ENCODE assay signal across 19 cellular contexts in the genomic region with DNA sequence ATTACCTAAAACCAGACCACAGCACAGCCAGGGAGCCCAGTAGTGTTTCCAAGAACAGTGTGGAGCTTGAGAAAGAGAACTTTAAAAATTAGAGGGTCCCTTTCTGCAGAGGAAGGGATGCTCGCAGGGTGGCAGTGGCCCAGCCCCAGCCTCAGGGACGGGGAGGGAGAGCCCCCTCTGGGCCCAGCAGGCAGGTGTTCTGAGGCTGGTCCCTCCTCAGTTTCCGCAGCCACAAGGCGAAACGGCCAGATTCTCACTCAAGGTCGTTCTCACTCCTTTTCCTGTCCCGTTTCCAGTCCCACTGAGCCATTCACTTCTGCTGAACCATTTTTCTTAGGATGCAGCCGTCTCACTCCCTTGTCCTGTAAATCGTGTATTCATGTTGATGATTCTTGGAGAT. TPM values are rescaled to one million over a fixed set of nuclear protein-coding genes. Genes with fewer than 3 reads are reported as not detected.
DNase-seq lines count a peak whose midpoint lies in the region; ATAC-seq lines count a peak whose summit lies in the region.
"Had no signal": no experiment of that assay in that cellular context is flagged by ENCODE, and none has a peak within 500 bp of the region (broad histone marks: within the 10 kb centered on the region; RNA-seq: fewer than 3 reads in every experiment).

No MANE protein-coding gene starts in this region.

- H3K9ac ChIP-seq in BLaER1 (no peak overlapping the region), neuronal stem cell (ENCODE audit: low read depth, low read length, poor library complexity) (no peak overlapping the region)
- H3K9ac ChIP-seq in BLaER1 treated with 17β-estradiol and CSF1 and Interleukin-3, amounts not matched to agents 10 nM and 100 nM = peak overlapping the region in 5 of 11 experiments; percentile 6 to 37 (median 26); a peak in 5 of 22 replicates
- H3K9ac ChIP-seq: GM23248 had no signal

- no peak overlapping the region for H4K91ac ChIP-seq in neuronal stem cell (ENCODE audit: low read depth, low read length, poor library complexity)

- DNase-seq in neuronal stem cell (ENCODE audit: low spot score) (no peak), kidney tubule cell (ENCODE audit: low spot score) (no peak)
- DNase-seq: CD4-positive, alpha-beta T cell; CD8-positive, alpha-beta memory T cell; DMS53; DMS79 treated with DMSO at 0.1 percent for 48 hours; GF-D8; GM23248; H9 had no signal

- H3K4ac ChIP-seq in neuronal stem cell (ENCODE audit: low read length) = no peak overlapping the region

- no peak overlapping the region for H3K4me3 ChIP-seq in BLaER1
- H3K4me3 ChIP-seq in BLaER1 treated with 17β-estradiol and CSF1 and Interleukin-3, amounts not matched to agents 10 nM and 100 nM = no peak overlapping the region
- no peak overlapping the region for H3K4me3 ChIP-seq in neuronal stem cell (ENCODE audit: low read length in 2 of 2)
- H3K4me3 ChIP-seq: GM23248 had no signal

- peak overlapping the region; percentile 77 for H3K4me2 ChIP-seq in BLaER1
- peak overlapping the region in 10 of 11 experiments; percentile 42 to 96 (median 78); a peak in 20 of 22 replicates for H3K4me2 ChIP-seq in BLaER1 treated with 17β-estradiol and CSF1 and Interleukin-3, amounts not matched to agents 10 nM and 100 nM
- no peak overlapping the region for H3K4me2 ChIP-seq in neuronal stem cell (ENCODE audit: insufficient read depth, low read length, poor library complexity, severe bottlenecking)

- H3K4me1 ChIP-seq in BLaER1 = peaks cover 78% of the 10 kb centered on the region
- H3K4me1 ChIP-seq in BLaER1 treated with 17β-estradiol and CSF1 and Interleukin-3, amounts not matched to agents 10 nM and 100 nM = peaks cover 45 to 87% (median 81%) of the 10 kb centered on the region in 10 experiments
- peaks cover 0 to 21% of the 10 kb centered on the region in 2 donors for H3K4me1 ChIP-seq in neuronal stem cell (ENCODE audit: control insufficient read depth in 2 of 2, insufficient read depth in 1 of 2, low read depth in 1 of 2, low read length in 2 of 2)

- H4K20me1 ChIP-seq in BLaER1 = no peaks in the 10 kb centered on the region
- H4K20me1 ChIP-seq in BLaER1 treated with 17β-estradiol and CSF1 and Interleukin-3, amounts not matched to agents 10 nM and 100 nM = peaks cover 0 to 2% (median 0%) of the 10 kb centered on the region in 11 experiments; a peak in 1 of 22 replicates

- H3K23ac ChIP-seq in neuronal stem cell (ENCODE audit: low read depth, low read length, poor library complexity) = no peak overlapping the region

- peak overlapping the region; percentile 49 for H3K18ac ChIP-seq in neuronal stem cell (ENCODE audit: low read length)

- ATAC-seq in HG03025 (IDR thresholded peaks at IDR 0.05; ENCODE audit: low FRiP score, unreplicated experiment) = no peak
- ATAC-seq: HCT116 had no signal

- H3K36me3 ChIP-seq in BLaER1 = no peaks in the 10 kb centered on the region
- H3K36me3 ChIP-seq in BLaER1 treated with 17β-estradiol and CSF1 and Interleukin-3, amounts not matched to agents 10 nM and 100 nM = peaks cover 0 to 26% (median 0%) of the 10 kb centered on the region in 11 experiments; a peak in 8 of 22 replicates
- no peaks in the 10 kb centered on the region for H3K36me3 ChIP-seq in neuronal stem cell (replicated peaks in 1 of 2; ENCODE audit: control insufficient read depth in 2 of 2, insufficient read depth in 2 of 2, low read length in 2 of 2)

- H3K27ac ChIP-seq in BLaER1 = no peak overlapping the region
- peak overlapping the region in 6 of 11 experiments; percentile 6 to 69 (median 46); a peak in 8 of 22 replicates for H3K27ac ChIP-seq in BLaER1 treated with 17β-estradiol and CSF1 and Interleukin-3, amounts not matched to agents 10 nM and 100 nM
- H3K27ac ChIP-seq in neuronal stem cell (replicated peaks; ENCODE audit: low read length) = no peak overlapping the region
- peak overlapping the region; percentile 1 for H3K27ac ChIP-seq in temporal lobe (ENCODE audit: low read depth, low read length)
- H3K27ac ChIP-seq: GM23248 had no signal

- H3K9me3 ChIP-seq in BLaER1 (no peaks in the 10 kb centered on the region), neuronal stem cell (replicated peaks in 1 of 2; ENCODE audit: control insufficient read depth in 2 of 2, insufficient read depth in 1 of 2, low read depth in 1 of 2, low read length in 2 of 2) (no peaks in the 10 kb centered on the region)
- no peaks in the 10 kb centered on the region for H3K9me3 ChIP-seq in BLaER1 treated with 17β-estradiol and CSF1 and Interleukin-3, amounts not matched to agents 10 nM and 100 nM (replicated peaks in 1 of 11)

- H3K79me1 ChIP-seq in neuronal stem cell (ENCODE audit: low read depth, low read length) = no peaks in the 10 kb centered on the region

- no peak overlapping the region for H2BK15ac ChIP-seq in neuronal stem cell (ENCODE audit: low read length)

- H4K8ac ChIP-seq in neuronal stem cell (ENCODE audit: low read depth, low read length) = no peak overlapping the region

- WGBS in neuronal stem cell (ENCODE audit: extremely low coverage in 2 of 2, insufficient read length in 2 of 2, insufficient replicate concordance in 1 of 2), 2 donors = no CpG with 5 or more reads among the region's 9 CpGs

- H2AFZ ChIP-seq in neuronal stem cell (ENCODE audit: low read length) = no peak overlapping the region
- H2AFZ ChIP-seq: GM23248 had no signal

- H2BK5ac ChIP-seq in neuronal stem cell (ENCODE audit: low read length) = no peak overlapping the region

- H2BK120ac ChIP-seq in neuronal stem cell (ENCODE audit: low read depth, low read length) = no peak overlapping the region

- no peak overlapping the region for H3K14ac ChIP-seq in neuronal stem cell (ENCODE audit: low read length)

- H3K27me3 ChIP-seq in BLaER1 (0 out of 2 replicates have a peak, but pooled peaks cover 5% of the 10 kb centered on the region), neuronal stem cell (ENCODE audit: control insufficient read depth in 3 of 3, insufficient read depth in 3 of 3, low read depth in 1 of 3, low read length in 3 of 3) (no peaks in the 10 kb centered on the region)
- H3K27me3 ChIP-seq in BLaER1 treated with 17β-estradiol and CSF1 and Interleukin-3, amounts not matched to agents 10 nM and 100 nM = peaks cover 0 to 8% (median 3%) of the 10 kb centered on the region in 11 experiments; a peak in 5 of 22 replicates

- H2AK5ac ChIP-seq in neuronal stem cell (ENCODE audit: low read depth, low read length) = no peak overlapping the region

- H2BK12ac ChIP-seq in neuronal stem cell (ENCODE audit: low read length) = no peak overlapping the region

RNA-seq across cellular contexts. Expression of a gene that starts 20.0 kb away (rescaled TPM):
- 0.45 TPM for polyA plus RNA-seq in neuronal stem cell (2013, experiment 1 of 2)
- 0.51 TPM for polyA plus RNA-seq in neuronal stem cell (2013, experiment 2 of 2)
- 0.49 TPM for total RNA-seq in temporal lobe
- total RNA-seq: A172; A673; CD4-positive, alpha-beta T cell; CD8-positive, alpha-beta memory T cell; Daoy; GM23248; H1; H9 had no signal
- polyA plus RNA-seq: CD14-positive monocyte; CD8-positive, alpha-beta memory T cell; GM23248 had no signal

Comparison
In these comparisons a context has a peak if more than half of its experiments do, and no peak if none do; other contexts are left out.
1. H3K27ac ChIP-seq: peak in BLaER1 treated with 17β-estradiol and CSF1 and Interleukin-3, amounts not matched to agents 10 nM and 100 nM (6 of 11) and temporal lobe (single experiment); none in BLaER1 (single experiment) and neuronal stem cell (single experiment).